Comparison of ENCODE assay signal across 11 cellular contexts in genomic region chr1:193417420-193417819, GRCh38.
DNase-seq lines count a peak whose midpoint lies in the region; ATAC-seq and TF ChIP-seq lines count a peak whose summit lies in the region.
"Had no signal": no experiment of that assay in that cellular context is flagged by ENCODE, and none has a peak within 500 bp of the region (broad histone marks: within the 10 kb centered on the region; RNA-seq: fewer than 3 reads in every experiment).

No MANE protein-coding gene starts in this region.

- in situ Hi-C loops in Caki2 (cut with HindIII; ENCODE audit: low pct_unique_long_range_greater_than_20kb, low sequenced_read_pairs) = no loop called here

- no peak for ATAC-seq in HG03378 (IDR thresholded peaks at IDR 0.05; ENCODE audit: unreplicated experiment)
- ATAC-seq in Right ventricle myocardium superior (ENCODE audit: poor library complexity) = no peak
- ATAC-seq in HG03571 (IDR thresholded peaks at IDR 0.05; ENCODE audit: unreplicated experiment) = no peak

- H3K36me3 ChIP-seq in WERI-Rb-1 = no peaks in the 10 kb centered on the region
- H3K36me3 ChIP-seq: ascending aorta, tibial nerve had no signal

- no peaks in the 10 kb centered on the region for H3K27me3 ChIP-seq in WERI-Rb-1 (ENCODE audit: insufficient read depth, low read depth, severe bottlenecking)
- H3K27me3 ChIP-seq: ascending aorta, tibial nerve had no signal

- H3K9me3 ChIP-seq in WERI-Rb-1 (ENCODE audit: severe bottlenecking) = no peaks in the 10 kb centered on the region
- H3K9me3 ChIP-seq: ascending aorta, tibial nerve had no signal

- intact Hi-C loops in Right ventricle myocardium superior (cut with DNase I) = no loop called here

- no peak overlapping the region for H3K4me3 ChIP-seq in WERI-Rb-1 (ENCODE audit: low read depth, low read length)

- no peak for TF ChIP-seq CTCF in WERI-Rb-1 (IDR thresholded peaks at IDR 0.05; ENCODE audit: low read depth, low read length)

- H3K27ac ChIP-seq in WERI-Rb-1 = no peak overlapping the region
- H3K27ac ChIP-seq: ascending aorta had no signal

- DNase-seq in Caki2 (ENCODE audit: low read depth) (peak; percentile 55), NOMO-1 treated with DMSO at 0.1 percent for 48 hours (lab: John Stamatoyannopoulos, UW; ENCODE audit: unreplicated experiment) (peak; percentile 55), islet precursor cell (peak; percentile 75), WERI-Rb-1 (no peak), Right ventricle myocardium superior (no peak)
- peak; percentile 20 for DNase-seq in activated effector memory CD4-positive, alpha-beta T cell treated with Interleukin-2 at 50 U/mL for 16 hours
- DNase-seq: retina had no signal

Comparison
In these comparisons a context has a peak if more than half of its experiments do, and no peak if none do; other contexts are left out.
1. DNase-seq: peak in Caki2 (single experiment), NOMO-1 treated with DMSO at 0.1 percent for 48 hours (single experiment), activated effector memory CD4-positive, alpha-beta T cell treated with Interleukin-2 at 50 U/mL for 16 hours (single experiment) and islet precursor cell (single experiment); none in WERI-Rb-1 (single experiment) and Right ventricle myocardium superior (single experiment).